In genomic region chr1:21751281-21751680, GRCh38 we compare ENCODE assay signal across 19 cellular contexts. TPM values are rescaled to one million over a fixed set of nuclear protein-coding genes. Genes with fewer than 3 reads are reported as not detected.
DNase-seq lines count a peak whose midpoint lies in the region; ATAC-seq and TF ChIP-seq lines count a peak whose summit lies in the region.
"Had no signal": no experiment of that assay in that cellular context is flagged by ENCODE, and none has a peak within 500 bp of the region (broad histone marks: within the 10 kb centered on the region; RNA-seq: fewer than 3 reads in every experiment).

No MANE protein-coding gene starts in this region.

- no peak overlapping the region for H3K4me3 Mint-ChIP-seq in activated CD4-positive, alpha-beta T cell treated with anti-CD3 and anti-CD28 coated beads for 36 hours
- H3K4me3 Mint-ChIP-seq in activated CD4-positive, alpha-beta T cell treated with anti-CD3 and anti-CD28 coated beads, Interleukin-2, amount 10 ng/mL, durations not matched to agents 24 days and 14 days: no peak overlapping the region
- no peak overlapping the region for H3K4me3 Mint-ChIP-seq in activated T-cell treated with anti-CD3 and anti-CD28 coated beads, Interleukin-2, amount 50 U/mL, for 72 hours
- H3K4me3 Mint-ChIP-seq in stimulated activated effector memory CD8-positive, alpha-beta T cell treated with anti-CD3 and anti-CD28 coated beads, Interleukin-12 subunit alpha, Interleukin-12 subunit beta, amount 100 ng/mL, for 72 hours: no peak overlapping the region
- H3K4me3 Mint-ChIP-seq: B cell; CD4-positive, alpha-beta T cell; CD8-positive, alpha-beta T cell had no signal

- no peaks in the 10 kb centered on the region for H3K27me3 Mint-ChIP-seq in activated CD4-positive, alpha-beta T cell treated with anti-CD3 and anti-CD28 coated beads for 36 hours
- H3K27me3 Mint-ChIP-seq in activated CD4-positive, alpha-beta T cell treated with anti-CD3 and anti-CD28 coated beads, Interleukin-2, amount 10 ng/mL, durations not matched to agents 24 days and 14 days: no peaks in the 10 kb centered on the region
- H3K27me3 Mint-ChIP-seq in activated T-cell treated with anti-CD3 and anti-CD28 coated beads, Interleukin-2, amount 50 U/mL, for 72 hours (ENCODE audit: low read depth): no peaks in the 10 kb centered on the region
- H3K27me3 Mint-ChIP-seq: B cell; CD4-positive, alpha-beta T cell had no signal

- DNase-seq in activated CD4-positive, alpha-beta T cell treated with anti-CD3 and anti-CD28 coated beads for 36 hours: no peak
- DNase-seq in activated CD4-positive, alpha-beta T cell treated with anti-CD3 and anti-CD28 coated beads, Interleukin-2, amount 10 ng/mL, durations not matched to agents 24 days and 14 days: no peak
- no peak for DNase-seq in activated T-cell treated with anti-CD3 and anti-CD28 coated beads, Interleukin-2, amount 50 U/mL, for 72 hours
- no peak for DNase-seq in activated T-cell treated with anti-CD3 and anti-CD28 coated beads for 4 hours
- no peak for DNase-seq in SK-N-MC (ENCODE audit: low read depth, low spot score)
- DNase-seq in stimulated activated effector memory CD8-positive, alpha-beta T cell treated with anti-CD3 and anti-CD28 coated beads, Interleukin-12 subunit alpha, Interleukin-12 subunit beta, amount 100 ng/mL, for 72 hours (ENCODE audit: low spot score in 2 of 2): no peak
- no peak for DNase-seq in GM13977 (ENCODE audit: low spot score)
- DNase-seq: AML-193; Caco-2; Calu3; CD4-positive, alpha-beta T cell; CD8-positive, alpha-beta T cell; DMS79 treated with DMSO at 0.1 percent for 48 hours; GF-D8 had no signal

- ATAC-seq in activated CD4-positive, alpha-beta T cell treated with anti-CD3 and anti-CD28 coated beads for 36 hours: no peak
- ATAC-seq in activated T-cell treated with anti-CD3 and anti-CD28 coated beads, Interleukin-2, amount 50 U/mL, for 72 hours (replicated peaks in 1 of 2): no peak
- ATAC-seq in stimulated activated effector memory CD8-positive, alpha-beta T cell treated with anti-CD3 and anti-CD28 coated beads, Interleukin-12 subunit alpha, Interleukin-12 subunit beta, amount 100 ng/mL, for 72 hours: no peak
- ATAC-seq: A549; CD8-positive, alpha-beta T cell had no signal

- peaks cover 55% of the 10 kb centered on the region for H3K36me3 ChIP-seq in SK-N-MC (ENCODE audit: insufficient read depth, low read length)

- intact Hi-C loops in activated CD4-positive, alpha-beta T cell treated with anti-CD3 and anti-CD28 coated beads for 36 hours (cut with DNase I, micrococcal nuclease): no loop called here
- intact Hi-C loops in activated CD4-positive, alpha-beta T cell treated with anti-CD3 and anti-CD28 coated beads, Interleukin-2, amount 10 ng/mL, durations not matched to agents 24 days and 14 days (cut with micrococcal nuclease): no loop called here

- TF ChIP-seq CTCF in GM13977 (IDR thresholded peaks at IDR 0.05; ENCODE audit: extremely low read depth, insufficient read depth, missing control alignments): no peak

- peak overlapping the region; percentile 9; the same call in 1 of the 2 replicates for H3K27ac ChIP-seq in SK-N-MC
- H3K27ac ChIP-seq: 22Rv1; A549; BLaER1 treated with 17β-estradiol and CSF1 and Interleukin-3, amounts not matched to agents 10 nM and 100 nM; C4-2B had no signal

- no peaks in the 10 kb centered on the region for H3K9me3 ChIP-seq in SK-N-MC (ENCODE audit: low read depth, low read length)
- H3K9me3 ChIP-seq: A549; BLaER1 treated with 17β-estradiol and CSF1 and Interleukin-3, amounts not matched to agents 10 nM and 100 nM; Caco-2 had no signal

- no peak overlapping the region for H3K9ac ChIP-seq in SK-N-MC (ENCODE audit: insufficient read length)
- H3K9ac ChIP-seq: BLaER1 treated with 17β-estradiol and CSF1 and Interleukin-3, amounts not matched to agents 10 nM and 100 nM had no signal

- peaks cover 43% of the 10 kb centered on the region for H3K36me3 Mint-ChIP-seq in activated CD4-positive, alpha-beta T cell treated with anti-CD3 and anti-CD28 coated beads for 36 hours (ENCODE audit: low read depth)
- H3K36me3 Mint-ChIP-seq in activated CD4-positive, alpha-beta T cell treated with anti-CD3 and anti-CD28 coated beads, Interleukin-2, amount 10 ng/mL, durations not matched to agents 24 days and 14 days (ENCODE audit: low read depth): peaks cover 58% of the 10 kb centered on the region
- H3K36me3 Mint-ChIP-seq in activated T-cell treated with anti-CD3 and anti-CD28 coated beads, Interleukin-2, amount 50 U/mL, for 72 hours (ENCODE audit: insufficient read depth in 2 of 2): peaks cover 8 to 29% of the 10 kb centered on the region in 2 donors
- peaks cover 100% of the 10 kb centered on the region for H3K36me3 Mint-ChIP-seq in stimulated activated effector memory CD8-positive, alpha-beta T cell treated with anti-CD3 and anti-CD28 coated beads, Interleukin-12 subunit alpha, Interleukin-12 subunit beta, amount 100 ng/mL, for 72 hours

- H3K4me3 ChIP-seq in SK-N-MC: no peak overlapping the region
- H3K4me3 ChIP-seq: A549; BLaER1 treated with 17β-estradiol and CSF1 and Interleukin-3, amounts not matched to agents 10 nM and 100 nM had no signal

- in situ Hi-C loops in GM13977 (cut with MboI; ENCODE audit: low pct_unique_long_range_greater_than_20kb, low sequenced_read_pairs, unreplicated experiment): no loop called here

- H3K9me3 Mint-ChIP-seq in activated CD4-positive, alpha-beta T cell treated with anti-CD3 and anti-CD28 coated beads for 36 hours (ENCODE audit: low read depth): no peaks in the 10 kb centered on the region
- no peaks in the 10 kb centered on the region for H3K9me3 Mint-ChIP-seq in activated CD4-positive, alpha-beta T cell treated with anti-CD3 and anti-CD28 coated beads, Interleukin-2, amount 10 ng/mL, durations not matched to agents 24 days and 14 days
- H3K9me3 Mint-ChIP-seq in activated T-cell treated with anti-CD3 and anti-CD28 coated beads, Interleukin-2, amount 50 U/mL, for 72 hours: no peaks in the 10 kb centered on the region
- no peaks in the 10 kb centered on the region for H3K9me3 Mint-ChIP-seq in stimulated activated effector memory CD8-positive, alpha-beta T cell treated with anti-CD3 and anti-CD28 coated beads, Interleukin-12 subunit alpha, Interleukin-12 subunit beta, amount 100 ng/mL, for 72 hours
- H3K9me3 Mint-ChIP-seq: CD4-positive, alpha-beta T cell; CD8-positive, alpha-beta T cell had no signal

- peak overlapping the region; percentile 19 for H3K27ac Mint-ChIP-seq in activated CD4-positive, alpha-beta T cell treated with anti-CD3 and anti-CD28 coated beads for 36 hours
- no peak overlapping the region for H3K27ac Mint-ChIP-seq in activated CD4-positive, alpha-beta T cell treated with anti-CD3 and anti-CD28 coated beads, Interleukin-2, amount 10 ng/mL, durations not matched to agents 24 days and 14 days
- H3K27ac Mint-ChIP-seq in activated T-cell treated with anti-CD3 and anti-CD28 coated beads, Interleukin-2, amount 50 U/mL, for 72 hours: peak overlapping the region; percentile 46
- H3K27ac Mint-ChIP-seq in stimulated activated effector memory CD8-positive, alpha-beta T cell treated with anti-CD3 and anti-CD28 coated beads, Interleukin-12 subunit alpha, Interleukin-12 subunit beta, amount 100 ng/mL, for 72 hours: peak overlapping the region; percentile 20
- H3K27ac Mint-ChIP-seq: B cell; CD4-positive, alpha-beta T cell; CD8-positive, alpha-beta T cell had no signal

- CTCF ChIA-PET in activated CD4-positive, alpha-beta T cell treated with anti-CD3 and anti-CD28 coated beads for 36 hours (lab: Charles Lee): interaction anchor here (0.9 to 1.4 kb wide), 3 partner anchors 11 to 37 kb away, joined by 3 to 4 read pairs (median 4); no protein-coding TSS in a partner anchor

- H3K4me1 Mint-ChIP-seq in activated CD4-positive, alpha-beta T cell treated with anti-CD3 and anti-CD28 coated beads for 36 hours: no peaks in the 10 kb centered on the region
- peaks cover 6% of the 10 kb centered on the region for H3K4me1 Mint-ChIP-seq in activated CD4-positive, alpha-beta T cell treated with anti-CD3 and anti-CD28 coated beads, Interleukin-2, amount 10 ng/mL, durations not matched to agents 24 days and 14 days
- no peaks in the 10 kb centered on the region for H3K4me1 Mint-ChIP-seq in activated T-cell treated with anti-CD3 and anti-CD28 coated beads, Interleukin-2, amount 50 U/mL, for 72 hours (ENCODE audit: low read depth)
- peaks cover 9% of the 10 kb centered on the region for H3K4me1 Mint-ChIP-seq in stimulated activated effector memory CD8-positive, alpha-beta T cell treated with anti-CD3 and anti-CD28 coated beads, Interleukin-12 subunit alpha, Interleukin-12 subunit beta, amount 100 ng/mL, for 72 hours
- H3K4me1 Mint-ChIP-seq: B cell had no signal

- POLR2A ChIA-PET in activated CD4-positive, alpha-beta T cell treated with anti-CD3 and anti-CD28 coated beads for 36 hours (lab: Charles Lee): no interaction called here

RNA-seq across cellular contexts. Expression of gene USP48, which starts 31.7 kb away (rescaled TPM):
- total RNA-seq in activated CD4-positive, alpha-beta T cell treated with anti-CD3 and anti-CD28 coated beads for 36 hours: 10 to 100 TPM; 66.9 to 81.5 TPM
- total RNA-seq in activated CD4-positive, alpha-beta T cell treated with anti-CD3 and anti-CD28 coated beads, Interleukin-2, amount 10 ng/mL, durations not matched to agents 24 days and 14 days: 92.0 and 92.7 TPM in 2 replicates
- total RNA-seq in activated T-cell treated with anti-CD3 and anti-CD28 coated beads, Interleukin-2, amount 50 U/mL, for 72 hours: 100 to 1,000 TPM; 129 to 143 TPM
